In genomic region chr4:139189417-139189749, GRCh38 we compare ENCODE assay signal across 2 cellular contexts.
TF ChIP-seq lines count a peak whose summit lies in the region.

No MANE protein-coding gene starts in this region.

TF ChIP-seq in K562, 482 proteins besides CTCF, POLR2A, EP300 and RAD21 (continues in another document):
- no peak for TF ChIP-seq CXXC5 (CRISPR knock-in tag; IDR thresholded peaks at IDR 0.05)
- TF ChIP-seq FOSL1 (tag; conservative IDR thresholded peaks at IDR 0.05), result peak; percentile 64
- no peak for TF ChIP-seq SETDB1 (IDR thresholded peaks at IDR 0.05; ENCODE audit: low read length)
- TF ChIP-seq CEBPG (CRISPR knock-in tag; IDR thresholded peaks at IDR 0.05), result no peak
- TF ChIP-seq CEBPG (tag; conservative IDR thresholded peaks at IDR 0.05 in 1 of 2, IDR thresholded peaks at IDR 0.05 in 1 of 2), result peak in 1 of 2 experiments; percentile 50; a peak in 1 of 4 replicates
- TF ChIP-seq BCOR (IDR thresholded peaks at IDR 0.05), result peak; percentile 24; the same call in 1 of the 2 replicates
- no peak; the same call in 1 of the 2 replicates for TF ChIP-seq SMARCC2 (IDR thresholded peaks at IDR 0.05; ENCODE audit: low read depth)
- TF ChIP-seq PBX2 (CRISPR knock-in tag; IDR thresholded peaks at IDR 0.05; ENCODE audit: low read depth), result no peak
- no peak for TF ChIP-seq PBX2 (tag; conservative IDR thresholded peaks at IDR 0.05; ENCODE audit: low read depth)
- TF ChIP-seq CREM (IDR thresholded peaks at IDR 0.05; ENCODE audit: low read depth), result no peak
- no peak for TF ChIP-seq KLF16 (IDR thresholded peaks at IDR 0.05)
- peak; percentile 4 for TF ChIP-seq RBM25 (IDR thresholded peaks at IDR 0.05; ENCODE audit: low read depth, low read length, severe bottlenecking)
- no peak for TF ChIP-seq RBM14 (IDR thresholded peaks at IDR 0.05; ENCODE audit: borderline replicate concordance, insufficient read depth, low read depth, low read length)
- no peak for TF ChIP-seq ZNF316 (IDR thresholded peaks at IDR 0.05)
- TF ChIP-seq DPF2 (IDR thresholded peaks at IDR 0.05), result peak; percentile 59; the same call in 1 of the 2 replicates
- no peak for TF ChIP-seq ARID3A (IDR thresholded peaks at IDR 0.05; ENCODE audit: borderline replicate concordance, low read depth, low read length)
- TF ChIP-seq ADNP (tag; IDR thresholded peaks at IDR 0.05), result 0 out of 2 replicates have a peak, but pooled peaks have one; percentile 33
- TF ChIP-seq AFF4 (CRISPR knock-in tag; IDR thresholded peaks at IDR 0.05), result 0 out of 2 replicates have a peak, but pooled peaks have one; percentile 32
- TF ChIP-seq, protein P1, sequence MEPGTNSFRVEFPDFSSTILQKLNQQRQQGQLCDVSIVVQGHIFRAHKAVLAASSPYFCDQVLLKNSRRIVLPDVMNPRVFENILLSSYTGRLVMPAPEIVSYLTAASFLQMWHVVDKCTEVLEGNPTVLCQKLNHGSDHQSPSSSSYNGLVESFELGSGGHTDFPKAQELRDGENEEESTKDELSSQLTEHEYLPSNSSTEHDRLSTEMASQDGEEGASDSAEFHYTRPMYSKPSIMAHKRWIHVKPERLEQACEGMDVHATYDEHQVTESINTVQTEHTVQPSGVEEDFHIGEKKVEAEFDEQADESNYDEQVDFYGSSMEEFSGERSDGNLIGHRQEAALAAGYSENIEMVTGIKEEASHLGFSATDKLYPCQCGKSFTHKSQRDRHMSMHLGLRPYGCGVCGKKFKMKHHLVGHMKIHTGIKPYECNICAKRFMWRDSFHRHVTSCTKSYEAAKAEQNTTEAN (CRISPR knock-in tag; IDR thresholded peaks at IDR 0.05), result no peak
- no peak for TF ChIP-seq MXD1 (CRISPR knock-in tag; IDR thresholded peaks at IDR 0.05; ENCODE audit: borderline replicate concordance, poor library complexity, severe bottlenecking)
- no peak for TF ChIP-seq PHF8 (IDR thresholded peaks at IDR 0.05; ENCODE audit: borderline replicate concordance, low read length)

TF ChIP-seq in GM12891, 5 proteins besides CTCF, POLR2A, EP300 and RAD21:
- TF ChIP-seq POU2F2 (IDR thresholded peaks at IDR 0.05; ENCODE audit: low read depth, low read length) (no peak), TAF1 (IDR thresholded peaks at IDR 0.05; ENCODE audit: low read depth, low read length) (no peak), PAX5 (IDR thresholded peaks at IDR 0.05; ENCODE audit: insufficient read depth, low read length, severe bottlenecking) (no peak)
TF ChIP-seq in GM12891: peak in this region for 0.
